Comparison of ENCODE assay signal across 8 cellular contexts in the genomic region with DNA sequence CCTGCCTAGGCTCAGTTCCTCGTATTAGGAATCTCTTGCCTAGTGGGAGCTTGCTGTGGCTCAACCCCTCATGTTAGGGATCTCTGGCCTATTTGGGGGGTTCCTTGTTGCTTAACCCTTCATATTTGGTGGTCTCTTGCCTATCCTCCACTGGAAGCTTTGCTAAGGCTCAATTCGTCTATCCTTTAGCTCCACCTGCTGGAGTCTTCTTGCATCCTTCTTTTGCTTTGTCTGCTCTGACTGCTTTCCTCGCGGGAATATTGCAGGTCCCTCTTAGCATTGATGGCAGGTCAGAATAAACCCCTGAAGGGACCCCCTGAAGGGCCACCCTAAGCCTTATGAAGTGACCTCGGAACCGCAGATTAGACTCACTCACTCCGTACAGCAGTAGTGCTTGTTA.
A peak's percentile ranks its signal among the peaks of the same experiment; 100 is the strongest.
DNase-seq lines count a peak whose midpoint lies in the region; ATAC-seq and TF ChIP-seq lines count a peak whose summit lies in the region.

No MANE protein-coding gene starts in this region.

- H3K4me1 ChIP-seq in GM23338 (ENCODE audit: insufficient read depth) (no peaks in the 10 kb centered on the region), OCI-LY7 (ENCODE audit: insufficient read depth, low read length, poor library complexity, severe bottlenecking) (no peaks in the 10 kb centered on the region), thyroid gland (no peaks in the 10 kb centered on the region)

- no peaks in the 10 kb centered on the region for H4K20me1 ChIP-seq in GM23338 (replicated peaks; ENCODE audit: insufficient read depth)
- no peaks in the 10 kb centered on the region for H4K20me1 ChIP-seq in OCI-LY7 (ENCODE audit: insufficient read depth, low read length)

- POLR2A ChIA-PET in OCI-LY7 (lab: Charles Lee), result no interaction called here

- H2AFZ ChIP-seq in GM23338 (no peak overlapping the region), OCI-LY7 (ENCODE audit: low read length) (no peak overlapping the region)

- H3K27ac ChIP-seq in GM23338 (ENCODE audit: low read depth) (no peak overlapping the region), OCI-LY7 (ENCODE audit: low read depth, low read length, poor library complexity, severe bottlenecking) (no peak overlapping the region), thyroid gland (no peak overlapping the region)

- H3K79me2 ChIP-seq in GM23338 (replicated peaks; ENCODE audit: insufficient read depth) (no peaks in the 10 kb centered on the region), OCI-LY7 (ENCODE audit: insufficient read depth, low read depth, low read length) (no peaks in the 10 kb centered on the region)

- BruUV-seq in OCI-LY7 (replicated peaks; lab: Mats Ljungman, UMichigan), result no TSS peak

- no peaks in the 10 kb centered on the region for H3K4me1 Mint-ChIP-seq in GM23338
- no peaks in the 10 kb centered on the region for H3K4me1 Mint-ChIP-seq in activated T-helper 2 cell treated with anti-CD3 and anti-CD28 coated beads, Interferon-gamma antibody, Interleukin-2, Interleukin-4, amounts not matched to agents 10 μg/mL and 5 μg/mL and 100 μg/mL, durations not matched to agents 14 hours and 24 hours and 36 hours (ENCODE audit: low read depth)

- in situ Hi-C loops in ACHN (cut with HindIII; ENCODE audit: low pct_ligation_motif_present, low pct_unique_long_range_greater_than_20kb, low sequenced_read_pairs), result no loop called here

- no peak for TF ChIP-seq POLR2A in thyroid gland (IDR thresholded peaks at IDR 0.05)

- H3K4me3 Mint-ChIP-seq in GM23338, result no peak overlapping the region
- no peak overlapping the region for H3K4me3 Mint-ChIP-seq in activated T-helper 2 cell treated with anti-CD3 and anti-CD28 coated beads, Interferon-gamma antibody, Interleukin-2, Interleukin-4, amounts not matched to agents 10 μg/mL and 5 μg/mL and 100 μg/mL, durations not matched to agents 14 hours and 24 hours and 36 hours (ENCODE audit: low read depth)

- peak; percentile 74 to 88 for TF ChIP-seq CTCF in GM23338 (conservative IDR thresholded peaks at IDR 0.05; ENCODE audit: low read depth in 2 of 2)
- peak; percentile 58 for TF ChIP-seq CTCF in OCI-LY7 (conservative IDR thresholded peaks at IDR 0.05; ENCODE audit: low read length)
- TF ChIP-seq CTCF in fibroblast of pulmonary artery (IDR thresholded peaks at IDR 0.05; ENCODE audit: low read length, missing control alignments), result peak; percentile 74
- TF ChIP-seq CTCF in thyroid gland (IDR thresholded peaks at IDR 0.05), result no peak

- H3K4me2 ChIP-seq in GM23338 (no peak overlapping the region), OCI-LY7 (ENCODE audit: low read length) (no peak overlapping the region)

- H3K36me3 Mint-ChIP-seq in GM23338 (ENCODE audit: low read depth), result peaks cover 25% of the 10 kb centered on the region
- H3K36me3 Mint-ChIP-seq in activated T-helper 2 cell treated with anti-CD3 and anti-CD28 coated beads, Interferon-gamma antibody, Interleukin-2, Interleukin-4, amounts not matched to agents 10 μg/mL and 5 μg/mL and 100 μg/mL, durations not matched to agents 14 hours and 24 hours and 36 hours (ENCODE audit: low read depth), result no peaks in the 10 kb centered on the region

- H3K9me2 ChIP-seq in GM23338 (ENCODE audit: insufficient read depth) (no peaks in the 10 kb centered on the region), OCI-LY7 (ENCODE audit: insufficient read depth, low read length) (no peaks in the 10 kb centered on the region)

- H3K27me3 ChIP-seq in GM23338 (ENCODE audit: insufficient read depth), result no peaks in the 10 kb centered on the region
- no peaks in the 10 kb centered on the region for H3K27me3 ChIP-seq in thyroid gland

- peaks cover 31% of the 10 kb centered on the region for H3K9me3 Mint-ChIP-seq in GM23338
- peaks cover 53% of the 10 kb centered on the region for H3K9me3 Mint-ChIP-seq in activated T-helper 2 cell treated with anti-CD3 and anti-CD28 coated beads, Interferon-gamma antibody, Interleukin-2, Interleukin-4, amounts not matched to agents 10 μg/mL and 5 μg/mL and 100 μg/mL, durations not matched to agents 14 hours and 24 hours and 36 hours

- intact Hi-C loops in OCI-LY7 (cut with micrococcal nuclease; ENCODE audit: unreplicated experiment) (no loop called here), posterior vena cava (cut with DNase I) (no loop called here), thyroid gland (cut with DNase I) (no loop called here)
- intact Hi-C loops in activated T-helper 2 cell treated with anti-CD3 and anti-CD28 coated beads, Interferon-gamma antibody, Interleukin-2, Interleukin-4, amounts not matched to agents 10 μg/mL and 5 μg/mL and 100 μg/mL, durations not matched to agents 14 hours and 24 hours and 36 hours (cut with micrococcal nuclease), result no loop called here

- H3F3A ChIP-seq in GM23338 (replicated peaks; ENCODE audit: low read depth), result no peaks in the 10 kb centered on the region

- no peak overlapping the region for H3K27ac Mint-ChIP-seq in GM23338
- H3K27ac Mint-ChIP-seq in activated T-helper 2 cell treated with anti-CD3 and anti-CD28 coated beads, Interferon-gamma antibody, Interleukin-2, Interleukin-4, amounts not matched to agents 10 μg/mL and 5 μg/mL and 100 μg/mL, durations not matched to agents 14 hours and 24 hours and 36 hours, result no peak overlapping the region

- peaks cover 7% of the 10 kb centered on the region for H3K36me3 ChIP-seq in GM23338 (ENCODE audit: insufficient read depth)
- no peaks in the 10 kb centered on the region for H3K36me3 ChIP-seq in OCI-LY7 (ENCODE audit: insufficient read depth, low read length)
- no peaks in the 10 kb centered on the region for H3K36me3 ChIP-seq in thyroid gland

- peaks cover 3% of the 10 kb centered on the region for H3K27me3 Mint-ChIP-seq in GM23338 (ENCODE audit: insufficient read depth, low read depth, poor library complexity)
- H3K27me3 Mint-ChIP-seq in activated T-helper 2 cell treated with anti-CD3 and anti-CD28 coated beads, Interferon-gamma antibody, Interleukin-2, Interleukin-4, amounts not matched to agents 10 μg/mL and 5 μg/mL and 100 μg/mL, durations not matched to agents 14 hours and 24 hours and 36 hours (ENCODE audit: low read depth), result no peaks in the 10 kb centered on the region

- peak; percentile 89 for ATAC-seq in GM23338
- ATAC-seq in GM18867 (IDR thresholded peaks at IDR 0.05; ENCODE audit: unreplicated experiment), result no peak

- H3K9me3 ChIP-seq in OCI-LY7 (ENCODE audit: low read length) (no peaks in the 10 kb centered on the region), thyroid gland (no peaks in the 10 kb centered on the region)

- H3K4me3 ChIP-seq in GM23338 (no peak overlapping the region), OCI-LY7 (ENCODE audit: low read depth, low read length, poor library complexity, severe bottlenecking) (no peak overlapping the region), fibroblast of pulmonary artery (replicated peaks; ENCODE audit: low read depth, low read length) (no peak overlapping the region), thyroid gland (replicated peaks in 1 of 3) (no peak overlapping the region)

- DNase-seq in ACHN (peak; percentile 58), GM23338 (ENCODE audit: low spot score) (peak; percentile 86), OCI-LY7 (ENCODE audit: low spot score) (peak; percentile 5), fibroblast of pulmonary artery (ENCODE audit: low read depth) (peak; percentile 81), posterior vena cava (ENCODE audit: low spot score) (no peak), thyroid gland (no peak)
- no peak for DNase-seq in activated T-helper 2 cell treated with anti-CD3 and anti-CD28 coated beads, Interferon-gamma antibody, Interleukin-2, Interleukin-4, amounts not matched to agents 10 μg/mL and 5 μg/mL and 100 μg/mL, durations not matched to agents 14 hours and 24 hours and 36 hours (ENCODE audit: low spot score)

- 65 to 71% methylated on average over 4 to 7 of the region's 7 CpGs for WGBS in thyroid gland, 2 donors

- CTCF ChIA-PET in OCI-LY7 (lab: Charles Lee; ENCODE audit: unreplicated experiment), result no interaction called here

Comparison
In these comparisons a context has a peak if more than half of its experiments do, and no peak if none do; other contexts are left out.
1. DNase-seq: peak in ACHN (single experiment), GM23338 (single experiment), OCI-LY7 (single experiment) and fibroblast of pulmonary artery (single experiment); none in posterior vena cava (single experiment), thyroid gland (0 of 2) and activated T-helper 2 cell treated with anti-CD3 and anti-CD28 coated beads, Interferon-gamma antibody, Interleukin-2, Interleukin-4, amounts not matched to agents 10 μg/mL and 5 μg/mL and 100 μg/mL, durations not matched to agents 14 hours and 24 hours and 36 hours (single experiment).
2. CTCF ChIP-seq: peak in GM23338 (2 of 2), OCI-LY7 (single experiment) and fibroblast of pulmonary artery (single experiment); none in thyroid gland (0 of 6).